In genomic region chr7:112207765-112208164, GRCh38 we compare ENCODE assay signal across 14 cellular contexts. TPM values are rescaled to one million over a fixed set of nuclear protein-coding genes. Genes with fewer than 3 reads are reported as not detected.
A peak's percentile ranks its signal among the peaks of the same experiment; 100 is the strongest.
DNase-seq lines count a peak whose midpoint lies in the region; ATAC-seq, FAIRE-seq and TF ChIP-seq lines count a peak whose summit lies in the region.
"Had no signal": no experiment of that assay in that cellular context is flagged by ENCODE, and none has a peak within 500 bp of the region (broad histone marks: within the 10 kb centered on the region; RNA-seq: fewer than 3 reads in every experiment).

No MANE protein-coding gene starts in this region.

- H3K27me3 Mint-ChIP-seq in Caco-2 (ENCODE audit: insufficient read depth, unreplicated experiment): peaks cover 7% of the 10 kb centered on the region
- peaks cover 19 to 26% of the 10 kb centered on the region in 2 donors for H3K27me3 Mint-ChIP-seq in natural killer cell (ENCODE audit: low read depth in 2 of 2)

- CTCF ChIA-PET in Caco-2 (lab: Charles Lee): no interaction called here

- H3K36me3 Mint-ChIP-seq in Caco-2 (ENCODE audit: insufficient read depth, unreplicated experiment) (peaks cover 16% of the 10 kb centered on the region), natural killer cell (no peaks in the 10 kb centered on the region)

- no peak overlapping the region for H3K27ac ChIP-seq in transverse colon

- DNase-seq in Caco-2 (no peak), LNCaP clone FGC (ENCODE audit: low read depth) (no peak), bronchial epithelial cell (ENCODE audit: low read depth) (no peak), natural killer cell (no peak), NCI-H2171 (lab: John Stamatoyannopoulos, UW) (no peak), transverse colon (no peak)
- DNase-seq: GDM1; midbrain; NCI-H1092; Right ventricle myocardium superior; stimulated activated CD4-positive, alpha-beta T cell treated with anti-CD3 and anti-CD28 coated beads, Interleukin-4, amount 100 ng/mL, for 1 hour had no signal

- ATAC-seq in natural killer cell (no peak), HG03280 (IDR thresholded peaks at IDR 0.05; ENCODE audit: unreplicated experiment) (no peak), GM19452 (IDR thresholded peaks at IDR 0.05; ENCODE audit: unreplicated experiment) (no peak)

- WGBS in transverse colon (ENCODE audit: low coverage in 1 of 2), 2 donors: 88 to 95% methylated on average over 2 to 6 of the region's 6 CpGs

- TF ChIP-seq CTCF in Caco-2 (IDR thresholded peaks at IDR 0.05; ENCODE audit: insufficient read depth in 1 of 2, low read depth in 1 of 2, low read length in 1 of 2, severe bottlenecking in 1 of 2, unreplicated experiment in 1 of 2): no peak
- TF ChIP-seq CTCF in LNCaP clone FGC (IDR thresholded peaks at IDR 0.05; ENCODE audit: control insufficient read depth, extremely low read depth, insufficient read depth): no peak
- no peak for TF ChIP-seq CTCF in bronchial epithelial cell (IDR thresholded peaks at IDR 0.05; ENCODE audit: insufficient read depth, low read length, severe bottlenecking)
- no peak for TF ChIP-seq CTCF in natural killer cell (IDR thresholded peaks at IDR 0.05)
- no peak for TF ChIP-seq CTCF in transverse colon (IDR thresholded peaks at IDR 0.05)

- H3K4me1 Mint-ChIP-seq in Caco-2 (ENCODE audit: low read depth, unreplicated experiment): peaks cover 25% of the 10 kb centered on the region
- peaks cover 41 to 47% of the 10 kb centered on the region in 2 donors for H3K4me1 Mint-ChIP-seq in natural killer cell

- no peak for FAIRE-seq in bronchial epithelial cell (lab: Jason Lieb, UNC)

- in situ Hi-C loops in transverse colon (cut with MboI; ENCODE audit: low pct_ligation_motif_present in 1 of 4, low pct_unique_long_range_greater_than_20kb in 1 of 4, low sequenced_read_pairs in 3 of 4): loop anchor here in 2 of 4 donors (25.0 kb wide), 2 partner anchors 180 to 255 kb away; partner anchors contain the start of gene IFRD1 (in 1 of the 2)

- H3K9me3 Mint-ChIP-seq in Caco-2 (ENCODE audit: unreplicated experiment) (no peaks in the 10 kb centered on the region), natural killer cell (no peaks in the 10 kb centered on the region)

- H3K27me3 ChIP-seq in Caco-2 (replicated peaks; ENCODE audit: control insufficient read depth, insufficient read depth, low read length) (no peaks in the 10 kb centered on the region), bronchial epithelial cell (ENCODE audit: control insufficient read depth, insufficient read depth, low read length) (no peaks in the 10 kb centered on the region), transverse colon (peaks cover 2% of the 10 kb centered on the region)
- H3K27me3 ChIP-seq: vagina had no signal

- intact Hi-C loops in Caco-2 (cut with micrococcal nuclease; ENCODE audit: unreplicated experiment): loop anchor here (2.0 to 5.0 kb wide), 5 partner anchors 45 to 461 kb away; no protein-coding TSS in a partner anchor
- intact Hi-C loops in natural killer cell (cut with micrococcal nuclease): loop anchor here (10.0 kb wide), 1 partner anchor 643 kb away; the partner anchor contains the start of gene IMMP2L
- intact Hi-C loops in transverse colon (cut with DNase I; ENCODE audit: low total_unique reads): no loop called here

- H3K9me3 ChIP-seq in Caco-2 (no peaks in the 10 kb centered on the region), transverse colon (no peaks in the 10 kb centered on the region)
- H3K9me3 ChIP-seq: vagina had no signal

- no TSS peak for BruUV-seq in Caco-2 (replicated peaks; lab: Mats Ljungman, UMichigan)

- H3K36me3 ChIP-seq in Caco-2 (ENCODE audit: control insufficient read depth, insufficient read depth, low read length) (no peaks in the 10 kb centered on the region), bronchial epithelial cell (ENCODE audit: control insufficient read depth, insufficient read depth, low read length) (no peaks in the 10 kb centered on the region), transverse colon (no peaks in the 10 kb centered on the region)
- H3K36me3 ChIP-seq: vagina had no signal

- peak overlapping the region; percentile 97 for H3K4me3 Mint-ChIP-seq in Caco-2 (ENCODE audit: unreplicated experiment)
- peak overlapping the region; percentile 99 for H3K4me3 Mint-ChIP-seq in natural killer cell

- H3K27ac Mint-ChIP-seq in Caco-2 (ENCODE audit: unreplicated experiment) (no peak overlapping the region), natural killer cell (peak overlapping the region; percentile 93 to 99)

- POLR2A ChIA-PET in Caco-2 (lab: Charles Lee): no interaction called here

- no peak for TF ChIP-seq EP300 in transverse colon (IDR thresholded peaks at IDR 0.05; ENCODE audit: low read depth)

- TF ChIP-seq POLR2A in transverse colon (IDR thresholded peaks at IDR 0.05): no peak

- H3K4me3 ChIP-seq in Caco-2 (ENCODE audit: low read depth, low read length) (peak overlapping the region; percentile 50), LNCaP clone FGC (ENCODE audit: low read depth, low read length) (peak overlapping the region; percentile 89), bronchial epithelial cell (ENCODE audit: low read depth, low read length) (peak overlapping the region; percentile 80), transverse colon (peak overlapping the region in 1 of 4 donors; percentile 89)

- H3K4me1 ChIP-seq in Caco-2 (peaks cover 21% of the 10 kb centered on the region), transverse colon (peaks cover 0 to 44% (median 26%) of the 10 kb centered on the region in 4 donors)

RNA-seq across cellular contexts. Expression of gene ZNF277, which starts 1.3 kb away (rescaled TPM):
- total RNA-seq in Caco-2 (2022) (22.8 and 23.2 TPM in 2 replicates), bronchial epithelial cell (26.8 and 58.2 TPM in 2 replicates), natural killer cell (10 to 100 TPM; 13.0 to 20.8 (median 16.7) TPM), transverse colon (10 to 100 TPM in 3 of 4 donors, 1 to 10 TPM in 1; 2.2 to 27.6 (median 24.1) TPM)

RNA-seq across cellular contexts. Expression of gene DOCK4, which starts 1.6 kb away (rescaled TPM):
- total RNA-seq in Caco-2 (2022) (2.0 and 2.7 TPM in 2 replicates), bronchial epithelial cell (4.5 and 10.1 TPM in 2 replicates), natural killer cell (1 to 10 TPM in 1 of 3 donors, under 1 TPM in 2; 0.61 to 2.4 (median 0.89) TPM), transverse colon (10 to 100 TPM; 12.7 to 28.4 (median 19.5) TPM)
